In the genomic region with DNA sequence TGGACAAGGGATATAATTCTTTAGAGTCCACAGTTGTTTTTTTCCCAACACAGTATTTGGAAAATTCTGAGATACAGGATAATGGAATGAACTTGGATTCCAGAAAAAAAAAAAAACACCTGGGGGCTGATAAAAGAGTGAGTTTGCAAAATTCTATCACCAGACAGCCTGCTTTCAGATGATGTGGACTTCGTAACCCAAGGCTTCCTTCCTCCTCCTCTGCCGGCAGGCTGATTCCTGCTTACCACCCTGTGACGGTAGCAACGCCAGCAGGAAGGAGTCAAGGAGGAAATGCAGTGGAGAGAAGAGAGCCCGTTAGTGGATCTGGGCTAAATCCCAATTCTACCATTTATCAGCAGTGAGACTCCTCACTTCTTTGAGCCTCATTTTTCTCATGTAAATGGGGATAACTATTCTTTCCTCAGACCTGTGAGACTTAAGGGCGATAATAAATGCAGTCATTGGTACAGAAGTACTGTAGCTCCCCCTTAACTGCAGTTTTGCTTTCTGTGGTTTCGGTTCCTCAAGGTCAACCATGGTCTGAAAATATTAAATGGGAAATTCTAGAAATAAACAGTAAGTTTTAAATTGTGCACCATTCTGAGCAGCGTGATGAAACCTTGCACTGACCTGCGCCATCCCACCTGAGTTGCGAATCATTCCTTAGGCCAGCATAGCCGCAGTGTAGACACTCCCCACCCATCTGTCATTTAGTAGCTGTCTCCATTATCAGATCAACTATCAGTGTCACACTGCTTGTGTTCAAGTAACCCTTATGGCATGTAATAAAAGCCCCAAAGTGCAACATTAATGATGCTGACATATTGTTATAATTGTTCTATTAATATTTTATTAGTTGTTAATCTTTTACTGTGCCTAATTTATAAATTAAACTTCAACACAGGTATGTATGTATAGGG, we compare ENCODE assay signal across 10 cellular contexts.
A peak's percentile ranks its signal among the peaks of the same experiment; 100 is the strongest.
DNase-seq lines count a peak whose midpoint lies in the region; ATAC-seq, FAIRE-seq and TF ChIP-seq lines count a peak whose summit lies in the region.
"Had no signal": no experiment of that assay in that cellular context is flagged by ENCODE, and none has a peak within 500 bp of the region (broad histone marks: within the 10 kb centered on the region; RNA-seq: fewer than 3 reads in every experiment).

No MANE protein-coding gene starts in this region.

- SMC1A ChIA-PET in GM12878 (lab: Charles Lee; ENCODE audit: uncharacterized antibody, unreplicated experiment), result interaction anchor here (0.6 to 2.2 kb wide), 6 partner anchors 24 to 53 kb away, joined by 3 to 5 read pairs (median 4); no protein-coding TSS in a partner anchor

- intact Hi-C loops in GM12878 (cut with micrococcal nuclease; ENCODE audit: unreplicated experiment), result loop anchor here (5.0 to 10.0 kb wide), 3 partner anchors 284 to 559 kb away; no protein-coding TSS in a partner anchor

- no peak overlapping the region for H3K27ac ChIP-seq in GM12878 (ENCODE audit: control insufficient read depth, insufficient read depth)
- H3K27ac ChIP-seq in effector memory CD4-positive, alpha-beta T cell (ENCODE audit: insufficient read depth, low read length, poor library complexity, severe bottlenecking), result no peak overlapping the region
- H3K27ac ChIP-seq: C4-2B had no signal

- H3K36me3 ChIP-seq in GM12878 (ENCODE audit: control insufficient read depth in 2 of 2, insufficient read depth in 2 of 2, low read length in 1 of 2), result no peaks in the 10 kb centered on the region
- H3K36me3 ChIP-seq in effector memory CD4-positive, alpha-beta T cell (ENCODE audit: control insufficient read depth, insufficient read depth, low read length), result no peaks in the 10 kb centered on the region

- no peaks in the 10 kb centered on the region for H3K27me3 ChIP-seq in GM12878 (replicated peaks in 1 of 2; ENCODE audit: control insufficient read depth in 2 of 2, insufficient read depth in 2 of 2, low read length in 1 of 2)
- no peaks in the 10 kb centered on the region for H3K27me3 ChIP-seq in effector memory CD4-positive, alpha-beta T cell (replicated peaks; ENCODE audit: control insufficient read depth, insufficient read depth, low read length, poor library complexity, severe bottlenecking)

- H3K4me2 ChIP-seq in GM12878 (ENCODE audit: control insufficient read depth, insufficient read depth), result peak overlapping the region; percentile 65

- CTCF ChIA-PET in GM12878 (lab: Yijun Ruan, JAX), result interaction anchor here (1.0 to 1.2 kb wide), 3 partner anchors 25 to 68 kb away, joined by 3 read pairs; no protein-coding TSS in a partner anchor

- TF ChIP-seq CTCF in GM12878 (IDR thresholded peaks at IDR 0.05 in 2 of 3, conservative IDR thresholded peaks at IDR 0.05 in 1 of 3; ENCODE audit: control insufficient read depth in 2 of 3, extremely low read depth in 1 of 3, insufficient read depth in 1 of 3, low read depth in 3 of 3, low read length in 3 of 3), result peak in 1 of 3 experiments; percentile 5; a peak in 1 of 6 replicates

- in situ Hi-C loops in GM12878 (cut with MboI), result no loop called here

- H3K79me2 ChIP-seq in GM12878 (ENCODE audit: control insufficient read depth, insufficient read depth, low read length), result no peaks in the 10 kb centered on the region

- peaks cover 11% of the 10 kb centered on the region for H3K4me1 ChIP-seq in GM12878 (ENCODE audit: control insufficient read depth, insufficient read depth, low read length)
- no peaks in the 10 kb centered on the region for H3K4me1 ChIP-seq in effector memory CD4-positive, alpha-beta T cell (ENCODE audit: control insufficient read depth, insufficient read depth, low read length, poor library complexity, severe bottlenecking)

- ATAC-seq in GM21390 (IDR thresholded peaks at IDR 0.05; ENCODE audit: unreplicated experiment), result peak; percentile 91
- ATAC-seq in HG03439 (IDR thresholded peaks at IDR 0.05; ENCODE audit: unreplicated experiment), result peak; percentile 78
- ATAC-seq in GM12878, result peak; percentile 90

- FAIRE-seq in GM12878 (lab: Jason Lieb, UNC), result peak; percentile 74

- H3K4me3 ChIP-seq in GM12878, result peak overlapping the region; percentile 69
- no peak overlapping the region for H3K4me3 ChIP-seq in effector memory CD4-positive, alpha-beta T cell (ENCODE audit: insufficient read depth, low read depth, low read length, poor library complexity, severe bottlenecking)

- POLR2A ChIA-PET in GM12878 (lab: Charles Lee), result no interaction called here

- RAD21 ChIA-PET in GM12878 (lab: Charles Lee; ENCODE audit: unreplicated experiment), result interaction anchor here (0.7 kb wide), 1 partner anchor 26 kb away, joined by 3 read pairs; no protein-coding TSS in a partner anchor

- TF ChIP-seq POLR2A in GM12878 (IDR thresholded peaks at IDR 0.05; ENCODE audit: low read depth, low read length), result no peak

- no peak for TF ChIP-seq RAD21 in GM12878 (IDR thresholded peaks at IDR 0.05; ENCODE audit: insufficient read depth, low read depth, low read length)

- 14% methylated on average over 11 of the region's 11 CpGs for WGBS in GM12878 (ENCODE audit: insufficient coverage, insufficient replicate concordance, low lambda C conversion rate, missing lambda C conversion rate)

- BruUV-seq in GM12878 (replicated peaks; lab: Mats Ljungman, UMichigan), result no TSS peak

- TF ChIP-seq EP300 in GM12878 (IDR thresholded peaks at IDR 0.05; ENCODE audit: borderline replicate concordance in 1 of 2, control insufficient read depth in 1 of 2, low read depth in 2 of 2, low read length in 2 of 2), result peak; percentile 23 to 32; a peak in 1 of 4 replicates

- DNase-seq in GDM1 (lab: John Stamatoyannopoulos, UW) (peak; percentile 49), GM12878 (ENCODE audit: low read depth, low spot score) (peak; percentile 45), COLO829 (ENCODE audit: low spot score) (no peak), retina (no peak)
- DNase-seq in effector memory CD4-positive, alpha-beta T cell, result no peak
- DNase-seq in activated CD4-positive, CD25-positive, alpha-beta regulatory T cell treated with anti-CD3 and anti-CD28 coated beads, Interleukin-2, amount 50 U/mL, for 72 hours, result no peak
- DNase-seq: NCI-H146 had no signal

- peak overlapping the region; percentile 82 for H2AFZ ChIP-seq in GM12878 (ENCODE audit: control insufficient read depth, low read depth, low read length)

- no peaks in the 10 kb centered on the region for H4K20me1 ChIP-seq in GM12878 (ENCODE audit: control insufficient read depth, insufficient read depth)

- no peaks in the 10 kb centered on the region for H3K9me3 ChIP-seq in GM12878 (replicated peaks; ENCODE audit: control insufficient read depth, insufficient read depth, low read length)
- no peaks in the 10 kb centered on the region for H3K9me3 ChIP-seq in effector memory CD4-positive, alpha-beta T cell (ENCODE audit: control insufficient read depth, low read length)

- H3K9ac ChIP-seq in GM12878 (ENCODE audit: control insufficient read depth, insufficient read depth, low read length), result no peak overlapping the region

TF ChIP-seq in GM12878, 131 proteins besides CTCF, POLR2A, EP300 and RAD21 (continues in another document):
- TF ChIP-seq, protein P1, sequence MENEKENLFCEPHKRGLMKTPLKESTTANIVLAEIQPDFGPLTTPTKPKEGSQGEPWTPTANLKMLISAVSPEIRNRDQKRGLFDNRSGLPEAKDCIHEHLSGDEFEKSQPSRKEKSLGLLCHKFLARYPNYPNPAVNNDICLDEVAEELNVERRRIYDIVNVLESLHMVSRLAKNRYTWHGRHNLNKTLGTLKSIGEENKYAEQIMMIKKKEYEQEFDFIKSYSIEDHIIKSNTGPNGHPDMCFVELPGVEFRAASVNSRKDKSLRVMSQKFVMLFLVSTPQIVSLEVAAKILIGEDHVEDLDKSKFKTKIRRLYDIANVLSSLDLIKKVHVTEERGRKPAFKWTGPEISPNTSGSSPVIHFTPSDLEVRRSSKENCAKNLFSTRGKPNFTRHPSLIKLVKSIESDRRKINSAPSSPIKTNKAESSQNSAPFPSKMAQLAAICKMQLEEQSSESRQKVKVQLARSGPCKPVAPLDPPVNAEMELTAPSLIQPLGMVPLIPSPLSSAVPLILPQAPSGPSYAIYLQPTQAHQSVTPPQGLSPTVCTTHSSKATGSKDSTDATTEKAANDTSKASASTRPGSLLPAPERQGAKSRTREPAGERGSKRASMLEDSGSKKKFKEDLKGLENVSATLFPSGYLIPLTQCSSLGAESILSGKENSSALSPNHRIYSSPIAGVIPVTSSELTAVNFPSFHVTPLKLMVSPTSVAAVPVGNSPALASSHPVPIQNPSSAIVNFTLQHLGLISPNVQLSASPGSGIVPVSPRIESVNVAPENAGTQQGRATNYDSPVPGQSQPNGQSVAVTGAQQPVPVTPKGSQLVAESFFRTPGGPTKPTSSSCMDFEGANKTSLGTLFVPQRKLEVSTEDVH (IDR thresholded peaks at IDR 0.05; ENCODE audit: low read depth, partially characterized antibody), result no peak
- TF ChIP-seq, protein P2, sequence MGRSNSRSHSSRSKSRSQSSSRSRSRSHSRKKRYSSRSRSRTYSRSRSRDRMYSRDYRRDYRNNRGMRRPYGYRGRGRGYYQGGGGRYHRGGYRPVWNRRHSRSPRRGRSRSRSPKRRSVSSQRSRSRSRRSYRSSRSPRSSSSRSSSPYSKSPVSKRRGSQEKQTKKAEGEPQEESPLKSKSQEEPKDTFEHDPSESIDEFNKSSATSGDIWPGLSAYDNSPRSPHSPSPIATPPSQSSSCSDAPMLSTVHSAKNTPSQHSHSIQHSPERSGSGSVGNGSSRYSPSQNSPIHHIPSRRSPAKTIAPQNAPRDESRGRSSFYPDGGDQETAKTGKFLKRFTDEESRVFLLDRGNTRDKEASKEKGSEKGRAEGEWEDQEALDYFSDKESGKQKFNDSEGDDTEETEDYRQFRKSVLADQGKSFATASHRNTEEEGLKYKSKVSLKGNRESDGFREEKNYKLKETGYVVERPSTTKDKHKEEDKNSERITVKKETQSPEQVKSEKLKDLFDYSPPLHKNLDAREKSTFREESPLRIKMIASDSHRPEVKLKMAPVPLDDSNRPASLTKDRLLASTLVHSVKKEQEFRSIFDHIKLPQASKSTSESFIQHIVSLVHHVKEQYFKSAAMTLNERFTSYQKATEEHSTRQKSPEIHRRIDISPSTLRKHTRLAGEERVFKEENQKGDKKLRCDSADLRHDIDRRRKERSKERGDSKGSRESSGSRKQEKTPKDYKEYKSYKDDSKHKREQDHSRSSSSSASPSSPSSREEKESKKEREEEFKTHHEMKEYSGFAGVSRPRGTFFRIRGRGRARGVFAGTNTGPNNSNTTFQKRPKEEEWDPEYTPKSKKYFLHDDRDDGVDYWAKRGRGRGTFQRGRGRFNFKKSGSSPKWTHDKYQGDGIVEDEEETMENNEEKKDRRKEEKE (IDR thresholded peaks at IDR 0.05), result no peak
- TF ChIP-seq BACH1 (IDR thresholded peaks at IDR 0.05; ENCODE audit: borderline replicate concordance), result no peak
- TF ChIP-seq RUNX3 (IDR thresholded peaks at IDR 0.05; ENCODE audit: low read length), result peak; percentile 70
- TF ChIP-seq HDGF (IDR thresholded peaks at IDR 0.05), result no peak
- TF ChIP-seq PAX5 (IDR thresholded peaks at IDR 0.05; ENCODE audit: borderline replicate concordance, low read depth, low read length), result no peak
- TF ChIP-seq ZNF207 (IDR thresholded peaks at IDR 0.05; ENCODE audit: borderline replicate concordance), result no peak
- no peak for TF ChIP-seq RELA (IDR thresholded peaks at IDR 0.05; ENCODE audit: borderline replicate concordance, partially characterized antibody)
- no peak for TF ChIP-seq RAD51 (IDR thresholded peaks at IDR 0.05)
- TF ChIP-seq PAX8 (IDR thresholded peaks at IDR 0.05), result no peak

Comparison
In these comparisons a context has a peak if more than half of its experiments do, and no peak if none do; other contexts are left out.
1. DNase-seq: peak in GDM1 (single experiment) and GM12878 (single experiment); none in COLO829 (single experiment), retina (single experiment), effector memory CD4-positive, alpha-beta T cell (0 of 3) and activated CD4-positive, CD25-positive, alpha-beta regulatory T cell treated with anti-CD3 and anti-CD28 coated beads, Interleukin-2, amount 50 U/mL, for 72 hours (single experiment).
2. Peak in every context shown above with its lines, with median percentiles within 50 percentile points of each other: ATAC-seq.